In genomic region chr6:150307520-150307919, GRCh38 we compare ENCODE assay signal across 25 cellular contexts.
"Had no signal": no experiment of that assay in that cellular context is flagged by ENCODE, and none has a peak within 500 bp of the region (broad histone marks: within the 10 kb centered on the region; RNA-seq: fewer than 3 reads in every experiment).

No MANE protein-coding gene starts in this region.

- H3K79me2 ChIP-seq: parathyroid adenoma had no signal

- ATAC-seq: natural killer cell; psoas muscle; right cardiac atrium; right lobe of liver; stimulated activated memory B cell treated with anti-CD40 and anti-IgM and Interleukin-4, amounts not matched to agents 10 μg/mL and 1 μg/mL and 100 μg/mL, for 72 hours; stimulated activated naive CD8-positive, alpha-beta T cell treated with anti-CD3 and anti-CD28 coated beads, Interleukin-15, amount 100 ng/mL, for 72 hours; stimulated activated naive CD8-positive, alpha-beta T cell treated with anti-CD3 and anti-CD28 coated beads, Interleukin-15, Interleukin-2, amounts not matched to agents 100 U/mL and 50 U/mL, for 24 hours; upper lobe of right lung had no signal

- H3K4me1 ChIP-seq: parathyroid adenoma, psoas muscle, right lobe of liver, sigmoid colon, testis, tibial artery, uterus had no signal

- H2AFZ ChIP-seq: neural progenitor cell, parathyroid adenoma had no signal

- H3K27me3 ChIP-seq: neural progenitor cell, ovary, right lobe of liver, sigmoid colon, suprapubic skin, testis, transverse colon, upper lobe of right lung, uterus had no signal

- H3K9me3 ChIP-seq: ovary, psoas muscle, right lobe of liver, sigmoid colon, suprapubic skin, testis, tibial artery, transverse colon, upper lobe of right lung, uterus had no signal

- FAIRE-seq: small intestine had no signal

- H3K4me2 ChIP-seq: neural progenitor cell had no signal

- H3K4me3 ChIP-seq: neural progenitor cell, ovary, psoas muscle, right lobe of liver, sigmoid colon, suprapubic skin, testis, tibial artery, transverse colon, upper lobe of right lung, uterus had no signal

- H3K9ac ChIP-seq: neural progenitor cell, parathyroid adenoma had no signal

- H3K36me3 ChIP-seq: neural progenitor cell, ovary, right lobe of liver, sigmoid colon, suprapubic skin, tibial artery, transverse colon, upper lobe of right lung, uterus had no signal

- DNase-seq: natural killer cell; occipital lobe; ovary; psoas muscle; right cardiac atrium; right lobe of liver; sigmoid colon; small intestine; stimulated activated CD4-positive, alpha-beta T cell treated with anti-CD3 and anti-CD28 coated beads, Interleukin-15, amount 100 ng/mL, for 24 hours; stimulated activated CD4-positive, alpha-beta T cell treated with anti-CD3 and anti-CD28 coated beads, Interleukin-4, amount 100 ng/mL, for 1 hour; stimulated activated CD4-positive, alpha-beta T cell treated with anti-CD3 and anti-CD28 coated beads, Interleukin-4, amount 100 ng/mL, for 4 hours; stimulated activated CD8-positive, alpha-beta memory T cell treated with anti-CD3 and anti-CD28 coated beads, Interleukin-4, amount 100 ng/mL, for 48 hours; stimulated activated naive CD4-positive, alpha-beta T cell; stimulated activated naive CD8-positive, alpha-beta T cell treated with anti-CD3 and anti-CD28 coated beads, Interleukin-15, amount 100 ng/mL, for 72 hours; stimulated activated naive CD8-positive, alpha-beta T cell treated with anti-CD3 and anti-CD28 coated beads, Interleukin-15, Interleukin-2, amounts not matched to agents 100 U/mL and 50 U/mL, for 24 hours; substantia nigra; testis; transverse colon; upper lobe of right lung; uterus had no signal
